Comparison of ENCODE assay signal across 9 cellular contexts in genomic region chr12:56206373-56207166, GRCh38. TPM values are rescaled to one million over a fixed set of nuclear protein-coding genes. Genes with fewer than 3 reads are reported as not detected.
A peak's percentile ranks its signal among the peaks of the same experiment; 100 is the strongest.
DNase-seq lines count a peak whose midpoint lies in the region; ATAC-seq and TF ChIP-seq lines count a peak whose summit lies in the region.
"Had no signal": no experiment of that assay in that cellular context is flagged by ENCODE, and none has a peak within 500 bp of the region (broad histone marks: within the 10 kb centered on the region; RNA-seq: fewer than 3 reads in every experiment).

No MANE protein-coding gene starts in this region.

- DNase-seq in BJ (ENCODE audit: low read depth) (no peak), SK-MEL-5 (ENCODE audit: low read depth, low spot score) (peak; percentile 81), cardiac fibroblast (ENCODE audit: low read depth in 2 of 2) (peak; percentile 65 to 76), right lobe of liver (peak in 2 of 3 donors; percentile 45 to 57), transverse colon (peak; percentile 65), GOT3 (lab: John Stamatoyannopoulos, UW) (no peak)

- in situ Hi-C loops in SK-MEL-5 (cut with HindIII; ENCODE audit: low pct_unique_long_range_greater_than_20kb, low sequenced_read_pairs) = no loop called here
- in situ Hi-C loops in transverse colon (cut with MboI; ENCODE audit: low pct_ligation_motif_present in 1 of 4, low pct_unique_long_range_greater_than_20kb in 1 of 4, low sequenced_read_pairs in 3 of 4) = no loop called here

- CTCF ChIA-PET in BJ (lab: Yijun Ruan, JAX) = interaction anchor here (0.6 to 5.4 kb wide), 10 partner anchors 8 to 258 kb away, joined by 4 to 35 read pairs (median 8); partner anchors contain the start of genes ANKRD52, RNF41, SMARCC2 and ZC3H10

- 52% methylated on average over 9 of the region's 15 CpGs for WGBS in right lobe of liver (ENCODE audit: insufficient coverage, low coverage, low lambda C conversion rate, missing lambda C conversion rate)
- WGBS in transverse colon (ENCODE audit: low coverage in 1 of 2), 2 donors = 60 to 83% methylated on average over 7 to 15 of the region's 15 CpGs

- H3K36me3 ChIP-seq in BJ (ENCODE audit: control insufficient read depth, insufficient read depth, low read length) (peaks cover 39% of the 10 kb centered on the region), right lobe of liver (peaks cover 5 to 54% (median 27%) of the 10 kb centered on the region in 4 donors), transverse colon (peaks cover 0 to 58% (median 17%) of the 10 kb centered on the region in 4 donors)

- H3K27ac ChIP-seq in right lobe of liver (no peak overlapping the region), transverse colon (no peak overlapping the region)

- H3K4me1 ChIP-seq in right lobe of liver (peaks cover 0 to 7% (median 0%) of the 10 kb centered on the region in 4 donors), transverse colon (peaks cover 0 to 11% (median 4%) of the 10 kb centered on the region in 4 donors)

- POLR2A ChIA-PET in BJ (lab: Charles Lee) = no interaction called here

- ATAC-seq in right lobe of liver (peak; percentile 82 to 85 (median 84)), GM19324 (IDR thresholded peaks at IDR 0.05; ENCODE audit: low FRiP score, unreplicated experiment) (no peak)

- H3K27me3 ChIP-seq in BJ (ENCODE audit: control insufficient read depth, insufficient read depth, low read length) (no peaks in the 10 kb centered on the region), right lobe of liver (no peaks in the 10 kb centered on the region), transverse colon (no peaks in the 10 kb centered on the region)

- H3K9me3 ChIP-seq in right lobe of liver (no peaks in the 10 kb centered on the region), transverse colon (no peaks in the 10 kb centered on the region)

- intact Hi-C loops in right lobe of liver (cut with DNase I) (no loop called here), transverse colon (cut with DNase I; ENCODE audit: low total_unique reads) (no loop called here)

- TF ChIP-seq POLR2A in GM19193 (IDR thresholded peaks at IDR 0.05; ENCODE audit: extremely low read depth, insufficient read depth, insufficient read length) (peak; percentile 14), right lobe of liver (IDR thresholded peaks at IDR 0.05) (no peak), transverse colon (IDR thresholded peaks at IDR 0.05) (no peak)

- TF ChIP-seq CTCF in BJ (IDR thresholded peaks at IDR 0.05; ENCODE audit: insufficient read depth, low read depth, low read length) = peak; percentile 64
- peak; percentile 74 for TF ChIP-seq CTCF in cardiac fibroblast (IDR thresholded peaks at IDR 0.05; ENCODE audit: low read depth, low read length)
- peak; percentile 44 to 62 (median 52) for TF ChIP-seq CTCF in right lobe of liver (IDR thresholded peaks at IDR 0.05)
- peak; percentile 56 to 74 (median 65) for TF ChIP-seq CTCF in transverse colon (IDR thresholded peaks at IDR 0.05)

- no peak for TF ChIP-seq EP300 in transverse colon (IDR thresholded peaks at IDR 0.05; ENCODE audit: low read depth)

- no peak overlapping the region for H3K4me3 ChIP-seq in BJ (ENCODE audit: low read depth, low read length)
- no peak overlapping the region for H3K4me3 ChIP-seq in cardiac fibroblast (replicated peaks in 1 of 2; ENCODE audit: low read depth in 2 of 2, low read length in 2 of 2)
- H3K4me3 ChIP-seq in right lobe of liver = no peak overlapping the region
- H3K4me3 ChIP-seq in transverse colon = no peak overlapping the region

RNA-seq across cellular contexts. Expression of gene RNF41, which starts 15.2 kb away (rescaled TPM):
- polyA plus RNA-seq in BJ (2011; rRNA removed) = 212 and 338 TPM in 2 replicates
- polyA minus RNA-seq in BJ (2011; rRNA and poly(A)+ RNA removed) = 374 and 608 TPM in 2 replicates
- total RNA-seq in SK-MEL-5 (2014; rRNA removed; shearing (Covaris generic)) = 47.7 and 48.9 TPM in 2 replicates
- 46.3 and 58.8 TPM in 2 replicates for polyA plus RNA-seq in SK-MEL-5 (2015; cell fraction: cytosol; rRNA removed)
- 28.7 and 32.7 TPM in 2 replicates for polyA plus RNA-seq in SK-MEL-5 (2015; cell fraction: nucleus; rRNA removed)
- total RNA-seq in right lobe of liver = 10 to 100 TPM; 10.6 to 23.0 (median 12.3) TPM
- total RNA-seq in transverse colon = 10 to 100 TPM; 39.0 to 51.3 (median 42.7) TPM

RNA-seq across cellular contexts. Expression of gene SMARCC2, which starts 17.3 kb away (rescaled TPM):
- 60.7 and 72.6 TPM in 2 replicates for polyA plus RNA-seq in BJ (2011; rRNA removed)
- polyA minus RNA-seq in BJ (2011; rRNA and poly(A)+ RNA removed) = 57.8 and 79.5 TPM in 2 replicates
- 20.9 and 39.0 TPM in 2 replicates for total RNA-seq in SK-MEL-5 (2014; rRNA removed; shearing (Covaris generic))
- 43.8 and 63.3 TPM in 2 replicates for polyA plus RNA-seq in SK-MEL-5 (2015; cell fraction: cytosol; rRNA removed)
- polyA plus RNA-seq in SK-MEL-5 (2015; cell fraction: nucleus; rRNA removed) = 102 and 131 TPM in 2 replicates
- total RNA-seq in right lobe of liver (10 to 100 TPM; 17.9 to 40.8 (median 25.7) TPM), transverse colon (100 to 1,000 TPM in 3 of 4 donors, 10 to 100 TPM in 1; 63.8 to 231 (median 135) TPM)

RNA-seq across cellular contexts. Expression of gene NABP2, which starts 17.6 kb away (rescaled TPM):
- 47.5 and 52.0 TPM in 2 replicates for polyA plus RNA-seq in BJ (2011; rRNA removed)
- polyA minus RNA-seq in BJ (2011; rRNA and poly(A)+ RNA removed) = 8.7 and 17.1 TPM in 2 replicates
- total RNA-seq in SK-MEL-5 (2014; rRNA removed; shearing (Covaris generic)) = 37.8 and 47.5 TPM in 2 replicates
- 40.7 and 42.8 TPM in 2 replicates for polyA plus RNA-seq in SK-MEL-5 (2015; cell fraction: cytosol; rRNA removed)
- polyA plus RNA-seq in SK-MEL-5 (2015; cell fraction: nucleus; rRNA removed) = 7.7 and 10.9 TPM in 2 replicates
- total RNA-seq in right lobe of liver = 10 to 100 TPM; 10.3 to 24.3 (median 14.8) TPM
- 10 to 100 TPM in 3 of 4 donors, 1 to 10 TPM in 1; 4.9 to 26.8 (median 15.5) TPM for total RNA-seq in transverse colon

RNA-seq across cellular contexts. Expression of gene SLC39A5, which starts 23.3 kb away (rescaled TPM):
- polyA plus RNA-seq in BJ (2011; rRNA removed) = not detected in 2 replicates
- polyA minus RNA-seq in BJ (2011; rRNA and poly(A)+ RNA removed) = not detected in 2 replicates
- not detected in 2 replicates for total RNA-seq in SK-MEL-5 (2014; rRNA removed; shearing (Covaris generic))
- 0.13 TPM in 1 of 2 replicates, not detected in the other for polyA plus RNA-seq in SK-MEL-5 (2015; cell fraction: cytosol; rRNA removed)
- 1.6 TPM in 1 of 2 replicates, not detected in the other for polyA plus RNA-seq in SK-MEL-5 (2015; cell fraction: nucleus; rRNA removed)
- total RNA-seq in right lobe of liver = 100 to 1,000 TPM in 3 of 6 experiments, 10 to 100 TPM in 3; 39.7 to 209 (median 110) TPM
- 100 to 1,000 TPM; 225 to 325 (median 283) TPM for total RNA-seq in transverse colon
- total RNA-seq: mononuclear cell had no signal

RNA-seq across cellular contexts. Expression of gene MYL6, which starts 48.4 kb away (rescaled TPM):
- polyA plus RNA-seq in BJ (2011; rRNA removed) = 5,667 and 6,879 TPM in 2 replicates
- 985 and 1,932 TPM in 2 replicates for polyA minus RNA-seq in BJ (2011; rRNA and poly(A)+ RNA removed)
- 483 and 574 TPM in 2 replicates for total RNA-seq in SK-MEL-5 (2014; rRNA removed; shearing (Covaris generic))
- polyA plus RNA-seq in SK-MEL-5 (2015; cell fraction: cytosol; rRNA removed) = 310 and 389 TPM in 2 replicates
- polyA plus RNA-seq in SK-MEL-5 (2015; cell fraction: nucleus; rRNA removed) = 208 and 222 TPM in 2 replicates
- total RNA-seq in right lobe of liver (100 to 1,000 TPM; 409 to 644 (median 490) TPM), transverse colon (1,000 to 10,000 TPM; 1,233 to 3,440 (median 2,458) TPM)

Comparison
In these comparisons a context has a peak if more than half of its experiments do, and no peak if none do; other contexts are left out.
1. DNase-seq: peak in SK-MEL-5 (single experiment), cardiac fibroblast (2 of 2), right lobe of liver (2 of 3) and transverse colon (single experiment); none in BJ (single experiment) and GOT3 (single experiment).
2. Peak in every context shown above with its lines, with median percentiles within 50 percentile points of each other: CTCF ChIP-seq.